1 cellular context compared by ENCODE assay signal in the genomic region with DNA sequence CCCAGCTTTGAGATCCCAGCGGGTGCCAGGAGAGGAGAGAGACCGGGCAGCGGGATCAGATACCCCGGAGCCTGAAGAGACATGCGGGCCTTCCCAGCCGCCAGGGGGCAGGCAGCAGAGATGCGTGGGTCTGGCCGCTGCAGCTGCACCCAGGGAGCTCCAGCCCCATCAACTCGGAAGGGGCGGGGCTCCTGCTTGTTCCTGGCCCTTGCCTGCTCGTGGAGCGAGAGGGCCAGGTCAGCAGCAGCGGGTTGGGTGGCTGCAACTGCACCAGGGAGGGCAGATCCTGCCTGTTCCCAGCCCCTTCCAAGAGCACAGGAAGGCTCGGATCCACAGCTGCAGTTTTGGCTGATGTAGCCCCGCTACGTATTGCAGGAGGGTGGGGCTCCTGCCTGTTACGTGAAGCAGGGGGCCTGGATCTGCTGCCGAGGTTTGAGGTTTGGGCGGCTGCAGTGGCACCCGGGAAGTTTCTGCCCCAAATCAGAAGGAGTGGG.
TF ChIP-seq lines count a peak whose summit lies in the region.

No MANE protein-coding gene starts in this region.

TF ChIP-seq in GM23338, 12 proteins besides CTCF, POLR2A, EP300 and RAD21 (continued from another document):
- TF ChIP-seq, protein P1, sequence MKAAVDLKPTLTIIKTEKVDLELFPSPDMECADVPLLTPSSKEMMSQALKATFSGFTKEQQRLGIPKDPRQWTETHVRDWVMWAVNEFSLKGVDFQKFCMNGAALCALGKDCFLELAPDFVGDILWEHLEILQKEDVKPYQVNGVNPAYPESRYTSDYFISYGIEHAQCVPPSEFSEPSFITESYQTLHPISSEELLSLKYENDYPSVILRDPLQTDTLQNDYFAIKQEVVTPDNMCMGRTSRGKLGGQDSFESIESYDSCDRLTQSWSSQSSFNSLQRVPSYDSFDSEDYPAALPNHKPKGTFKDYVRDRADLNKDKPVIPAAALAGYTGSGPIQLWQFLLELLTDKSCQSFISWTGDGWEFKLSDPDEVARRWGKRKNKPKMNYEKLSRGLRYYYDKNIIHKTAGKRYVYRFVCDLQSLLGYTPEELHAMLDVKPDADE (IDR thresholded peaks at IDR 0.05) = no peak
- TF ChIP-seq ZNF331 (CRISPR knock-in tag; IDR thresholded peaks at IDR 0.05; ENCODE audit: low read depth) = no peak
- no peak for TF ChIP-seq EZH2phosphoT487 (IDR thresholded peaks at IDR 0.05; ENCODE audit: unreplicated experiment)
- no peak for TF ChIP-seq CREB1 (CRISPR knock-in tag; IDR thresholded peaks at IDR 0.05; ENCODE audit: low read depth)
- TF ChIP-seq POLR2AphosphoS5 (IDR thresholded peaks at IDR 0.05; ENCODE audit: low read depth) = no peak
- no peak for TF ChIP-seq ZNF114 (CRISPR knock-in tag; IDR thresholded peaks at IDR 0.05)
- no peak for TF ChIP-seq JUNB (IDR thresholded peaks at IDR 0.05; ENCODE audit: unreplicated experiment)
- TF ChIP-seq STAT1 (IDR thresholded peaks at IDR 0.05; ENCODE audit: unreplicated experiment) = no peak
- TF ChIP-seq, protein P2, sequence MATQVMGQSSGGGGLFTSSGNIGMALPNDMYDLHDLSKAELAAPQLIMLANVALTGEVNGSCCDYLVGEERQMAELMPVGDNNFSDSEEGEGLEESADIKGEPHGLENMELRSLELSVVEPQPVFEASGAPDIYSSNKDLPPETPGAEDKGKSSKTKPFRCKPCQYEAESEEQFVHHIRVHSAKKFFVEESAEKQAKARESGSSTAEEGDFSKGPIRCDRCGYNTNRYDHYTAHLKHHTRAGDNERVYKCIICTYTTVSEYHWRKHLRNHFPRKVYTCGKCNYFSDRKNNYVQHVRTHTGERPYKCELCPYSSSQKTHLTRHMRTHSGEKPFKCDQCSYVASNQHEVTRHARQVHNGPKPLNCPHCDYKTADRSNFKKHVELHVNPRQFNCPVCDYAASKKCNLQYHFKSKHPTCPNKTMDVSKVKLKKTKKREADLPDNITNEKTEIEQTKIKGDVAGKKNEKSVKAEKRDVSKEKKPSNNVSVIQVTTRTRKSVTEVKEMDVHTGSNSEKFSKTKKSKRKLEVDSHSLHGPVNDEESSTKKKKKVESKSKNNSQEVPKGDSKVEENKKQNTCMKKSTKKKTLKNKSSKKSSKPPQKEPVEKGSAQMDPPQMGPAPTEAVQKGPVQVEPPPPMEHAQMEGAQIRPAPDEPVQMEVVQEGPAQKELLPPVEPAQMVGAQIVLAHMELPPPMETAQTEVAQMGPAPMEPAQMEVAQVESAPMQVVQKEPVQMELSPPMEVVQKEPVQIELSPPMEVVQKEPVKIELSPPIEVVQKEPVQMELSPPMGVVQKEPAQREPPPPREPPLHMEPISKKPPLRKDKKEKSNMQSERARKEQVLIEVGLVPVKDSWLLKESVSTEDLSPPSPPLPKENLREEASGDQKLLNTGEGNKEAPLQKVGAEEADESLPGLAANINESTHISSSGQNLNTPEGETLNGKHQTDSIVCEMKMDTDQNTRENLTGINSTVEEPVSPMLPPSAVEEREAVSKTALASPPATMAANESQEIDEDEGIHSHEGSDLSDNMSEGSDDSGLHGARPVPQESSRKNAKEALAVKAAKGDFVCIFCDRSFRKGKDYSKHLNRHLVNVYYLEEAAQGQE (IDR thresholded peaks at IDR 0.05; ENCODE audit: unreplicated experiment) = no peak
- no peak for TF ChIP-seq NANOG (IDR thresholded peaks at IDR 0.05; ENCODE audit: borderline replicate concordance)
TF ChIP-seq in GM23338: peak in this region for 0.
